Comparison of ENCODE assay signal across 29 cellular contexts in genomic region chr1:205001101-205001620, GRCh38. TPM values are rescaled to one million over a fixed set of nuclear protein-coding genes. Genes with fewer than 3 reads are reported as not detected.
DNase-seq lines count a peak whose midpoint lies in the region; ATAC-seq, FAIRE-seq and TF ChIP-seq lines count a peak whose summit lies in the region.
"Had no signal": no experiment of that assay in that cellular context is flagged by ENCODE, and none has a peak within 500 bp of the region (broad histone marks: within the 10 kb centered on the region; RNA-seq: fewer than 3 reads in every experiment).

No MANE protein-coding gene starts in this region.

- TF ChIP-seq EP300 in K562 (IDR thresholded peaks at IDR 0.05; ENCODE audit: low read length): no peak

- DNase-seq in NCI-H82 (lab: John Stamatoyannopoulos, UW): peak; percentile 97
- DNase-seq in K562 (ENCODE audit: extremely low read depth in 1 of 4, low spot score in 3 of 4): no peak
- peak; percentile 92 for DNase-seq in left kidney (ENCODE audit: low read depth, low spot score)
- no peak for DNase-seq in GDM1 (lab: John Stamatoyannopoulos, UW)
- no peak for DNase-seq in DMS 273 (lab: John Stamatoyannopoulos, UW; ENCODE audit: unreplicated experiment)
- DNase-seq: C1 segment of cervical spinal cord; CD4-positive, alpha-beta memory T cell; COR-L47; DMS 273 treated with DMSO at 0.1 percent for 48 hours; DMS79; EL; GF-D8; GOT3; HCEC 1CT; Karpas-422; NCI-H1105; NCI-H146; NCI-H2029; NCI-H2171 treated with DMSO at 0.1 percent for 48 hours; NCI-H526; SHP77; T-helper 1 cell had no signal

- no peak for FAIRE-seq in K562 (lab: Jason Lieb, UNC)
- FAIRE-seq: GM12891 had no signal

- H3K9ac ChIP-seq in K562 (ENCODE audit: insufficient read depth in 1 of 2, low read depth in 2 of 2, low read length in 2 of 2): no peak overlapping the region

- no peak overlapping the region for H3K4me3 ChIP-seq in K562

- TF ChIP-seq POLR2A in K562 (conservative IDR thresholded peaks at IDR 0.05): no peak

- no peaks in the 10 kb centered on the region for H3K79me2 ChIP-seq in K562 (ENCODE audit: control insufficient read depth, insufficient read depth, low read length)

- no peak for TF ChIP-seq CTCF in K562 (IDR thresholded peaks at IDR 0.05 in 2 of 3, conservative IDR thresholded peaks at IDR 0.05 in 1 of 3; ENCODE audit: insufficient read depth in 2 of 3, low read depth in 1 of 3, low read length in 3 of 3)

- intact Hi-C loops in K562 (cut with micrococcal nuclease): no loop called here

- TF ChIP-seq RAD21 in K562 (CRISPR knock-in tag; conservative IDR thresholded peaks at IDR 0.05 in 1 of 2, IDR thresholded peaks at IDR 0.05 in 1 of 2): no peak

- H3K4me2 ChIP-seq in K562 (ENCODE audit: insufficient read depth, low read length): no peak overlapping the region

- ATAC-seq in K562 (no peak), HG02759 (IDR thresholded peaks at IDR 0.05; ENCODE audit: unreplicated experiment) (no peak), GM21825 (IDR thresholded peaks at IDR 0.05; ENCODE audit: unreplicated experiment) (no peak)

- POLR2A ChIA-PET in K562 (lab: Yijun Ruan, JAX): interaction anchor here (0.9 to 2.7 kb wide), 4 partner anchors 12 to 171 kb away, joined by 3 to 7 read pairs (median 4); no protein-coding TSS in a partner anchor

- H3K27me3 ChIP-seq in K562 (ENCODE audit: control insufficient read depth in 2 of 2, insufficient read depth in 2 of 2, low read length in 2 of 2): peaks cover 78 to 95% of the 10 kb centered on the region in 2 experiments

- H3K27ac ChIP-seq in K562 (ENCODE audit: extremely low read depth, low read depth, low read length): no peak overlapping the region
- H3K27ac ChIP-seq: HL-60, RWPE1 had no signal

- 0 out of 5 replicates have a peak, but pooled peaks cover 0 to 2% of the 10 kb centered on the region in 2 experiments for H3K4me1 ChIP-seq in K562 (replicated peaks in 1 of 2; ENCODE audit: control insufficient read depth in 2 of 2, insufficient read depth in 2 of 2, low read length in 2 of 2)

- 0% methylated on average over 15 of the region's 15 CpGs for WGBS in K562 (ENCODE audit: insufficient coverage, low coverage, missing lambda C conversion rate)

- 0 out of 2 replicates have a peak, but pooled peaks cover 12% of the 10 kb centered on the region for H4K20me1 ChIP-seq in K562 (replicated peaks; ENCODE audit: control insufficient read depth, insufficient read depth, low read length)

- no peaks in the 10 kb centered on the region for H3K9me1 ChIP-seq in K562 (ENCODE audit: control insufficient read depth, insufficient read depth, low read length)

- CTCF ChIA-PET in K562 (lab: Yijun Ruan, JAX; ENCODE audit: low intra/inter-chr PET ratio): no interaction called here

- BruUV-seq in K562 (replicated peaks; lab: Mats Ljungman, UMichigan): no TSS peak

- no peak overlapping the region for H2AFZ ChIP-seq in K562 (ENCODE audit: low read depth, low read length)

- in situ Hi-C loops in K562 (cut with MboI): no loop called here

- H3K36me3 ChIP-seq in K562 (ENCODE audit: control insufficient read depth, insufficient read depth, low read length): no peaks in the 10 kb centered on the region

- no peaks in the 10 kb centered on the region for H3K9me3 ChIP-seq in K562 (replicated peaks; ENCODE audit: control insufficient read depth, insufficient read depth, low read depth, low read length)

TF ChIP-seq in K562, 482 proteins besides CTCF, POLR2A, EP300 and RAD21:
- no peak for TF ChIP-seq MNT (conservative IDR thresholded peaks at IDR 0.05)
- no peak for TF ChIP-seq OTX1 (CRISPR knock-in tag; IDR thresholded peaks at IDR 0.05)
- no peak for TF ChIP-seq TEAD4 (IDR thresholded peaks at IDR 0.05; ENCODE audit: low read length)
- 0 out of 2 replicates have a peak, but pooled peaks have one; percentile 8 for TF ChIP-seq TEAD4 (CRISPR knock-in tag; IDR thresholded peaks at IDR 0.05; ENCODE audit: borderline replicate concordance)
TF ChIP-seq in K562: peak in this region for 1.

RNA-seq across cellular contexts. Expression of gene CNTN2, which starts 41.9 kb away (rescaled TPM):
- not detected in 2 replicates for total RNA-seq in K562 (2011; cell fraction: chromatin; rRNA removed; ENCODE audit: low replicate concordance)
- not detected in 2 replicates for total RNA-seq in K562 (2011; cell fraction: nucleolus; rRNA removed)
- not detected in 2 replicates for total RNA-seq in K562 (2011; cell fraction: nucleoplasm; rRNA removed)
- total RNA-seq in K562 (2014; rRNA removed) (not detected in 2 replicates), K562 (2014; rRNA removed; fragmentation: Illumina TruSeq; extraction: Trizol) (not detected in 2 replicates), K562 (2015; rRNA removed; fragmentation: Illumina TruSeq; extraction: Trizol) (not detected in 2 replicates), K562 (2021) (not detected in 2 replicates)
- polyA plus RNA-seq in K562 (2011; rRNA removed) (not detected in 2 replicates), K562 (2014; fragmentation: Illumina TruSeq; extraction: Trizol) (not detected in 2 replicates), K562 (2014; fragmentation: Nextera tagmentation; extraction: Ambion mirVana) (not detected), K562 (2014; rRNA removed) (not detected in 2 replicates)
- polyA plus RNA-seq in K562 (2011; cell fraction: cytosol; rRNA removed): not detected in 2 replicates
- not detected in 2 replicates for polyA plus RNA-seq in K562 (2011; cell fraction: nucleus; rRNA removed)
- 0.06 and 0.17 TPM in 2 replicates for polyA plus RNA-seq in K562 (2012)
- not detected in 2 replicates for polyA minus RNA-seq in K562 (2011; rRNA and poly(A)+ RNA removed)
- not detected in 2 replicates for polyA minus RNA-seq in K562 (2011; cell fraction: cytosol; rRNA and poly(A)+ RNA removed)
- not detected in 2 replicates for polyA minus RNA-seq in K562 (2011; cell fraction: nucleus; rRNA and poly(A)+ RNA removed)
- total RNA-seq: A673; CD4-positive, alpha-beta memory T cell; SK-MEL-5 had no signal
- polyA plus RNA-seq: CD4-positive, alpha-beta memory T cell had no signal

Comparison
In these comparisons a context has a peak if more than half of its experiments do, and no peak if none do; other contexts are left out.
1. DNase-seq: peak in NCI-H82 (single experiment) and left kidney (single experiment); none in K562 (0 of 4), GDM1 (single experiment) and DMS 273 (single experiment).